In the genomic region with DNA sequence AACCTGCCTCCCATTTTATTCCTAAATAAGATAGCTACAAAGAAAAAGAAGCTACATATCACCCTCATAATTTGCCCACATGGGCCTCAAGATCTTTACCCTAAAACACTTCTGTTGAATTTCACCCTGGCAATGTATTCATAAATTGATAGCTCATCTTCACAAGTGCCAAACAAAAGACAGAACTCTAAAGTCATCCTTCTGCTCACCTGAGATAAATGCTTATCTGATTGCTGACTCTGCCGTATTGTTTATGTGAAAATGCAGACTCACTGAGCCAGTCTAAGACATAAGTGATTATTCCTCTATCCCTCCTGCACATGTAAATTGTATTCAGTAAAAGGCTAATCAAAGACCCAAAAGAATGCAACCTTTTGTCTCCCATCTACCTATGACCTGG, we compare ENCODE assay signal across 2 cellular contexts.
TF ChIP-seq lines count a peak whose summit lies in the region.

No MANE protein-coding gene starts in this region.

TF ChIP-seq in SK-N-SH, 30 proteins besides CTCF, POLR2A, EP300 and RAD21:
- no peak for TF ChIP-seq ELF1 (IDR thresholded peaks at IDR 0.05)
- TF ChIP-seq, protein P1, sequence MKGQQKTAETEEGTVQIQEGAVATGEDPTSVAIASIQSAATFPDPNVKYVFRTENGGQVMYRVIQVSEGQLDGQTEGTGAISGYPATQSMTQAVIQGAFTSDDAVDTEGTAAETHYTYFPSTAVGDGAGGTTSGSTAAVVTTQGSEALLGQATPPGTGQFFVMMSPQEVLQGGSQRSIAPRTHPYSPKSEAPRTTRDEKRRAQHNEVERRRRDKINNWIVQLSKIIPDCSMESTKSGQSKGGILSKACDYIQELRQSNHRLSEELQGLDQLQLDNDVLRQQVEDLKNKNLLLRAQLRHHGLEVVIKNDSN (IDR thresholded peaks at IDR 0.05; ENCODE audit: borderline replicate concordance, low read depth) = no peak
- no peak for TF ChIP-seq YY1 (IDR thresholded peaks at IDR 0.05; ENCODE audit: low read depth)
- TF ChIP-seq, protein P2, sequence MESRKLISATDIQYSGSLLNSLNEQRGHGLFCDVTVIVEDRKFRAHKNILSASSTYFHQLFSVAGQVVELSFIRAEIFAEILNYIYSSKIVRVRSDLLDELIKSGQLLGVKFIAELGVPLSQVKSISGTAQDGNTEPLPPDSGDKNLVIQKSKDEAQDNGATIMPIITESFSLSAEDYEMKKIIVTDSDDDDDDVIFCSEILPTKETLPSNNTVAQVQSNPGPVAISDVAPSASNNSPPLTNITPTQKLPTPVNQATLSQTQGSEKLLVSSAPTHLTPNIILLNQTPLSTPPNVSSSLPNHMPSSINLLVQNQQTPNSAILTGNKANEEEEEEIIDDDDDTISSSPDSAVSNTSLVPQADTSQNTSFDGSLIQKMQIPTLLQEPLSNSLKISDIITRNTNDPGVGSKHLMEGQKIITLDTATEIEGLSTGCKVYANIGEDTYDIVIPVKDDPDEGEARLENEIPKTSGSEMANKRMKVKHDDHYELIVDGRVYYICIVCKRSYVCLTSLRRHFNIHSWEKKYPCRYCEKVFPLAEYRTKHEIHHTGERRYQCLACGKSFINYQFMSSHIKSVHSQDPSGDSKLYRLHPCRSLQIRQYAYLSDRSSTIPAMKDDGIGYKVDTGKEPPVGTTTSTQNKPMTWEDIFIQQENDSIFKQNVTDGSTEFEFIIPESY (IDR thresholded peaks at IDR 0.05; ENCODE audit: borderline replicate concordance, low read depth) = no peak
- TF ChIP-seq, protein P3, sequence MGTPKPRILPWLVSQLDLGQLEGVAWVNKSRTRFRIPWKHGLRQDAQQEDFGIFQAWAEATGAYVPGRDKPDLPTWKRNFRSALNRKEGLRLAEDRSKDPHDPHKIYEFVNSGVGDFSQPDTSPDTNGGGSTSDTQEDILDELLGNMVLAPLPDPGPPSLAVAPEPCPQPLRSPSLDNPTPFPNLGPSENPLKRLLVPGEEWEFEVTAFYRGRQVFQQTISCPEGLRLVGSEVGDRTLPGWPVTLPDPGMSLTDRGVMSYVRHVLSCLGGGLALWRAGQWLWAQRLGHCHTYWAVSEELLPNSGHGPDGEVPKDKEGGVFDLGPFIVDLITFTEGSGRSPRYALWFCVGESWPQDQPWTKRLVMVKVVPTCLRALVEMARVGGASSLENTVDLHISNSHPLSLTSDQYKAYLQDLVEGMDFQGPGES (IDR thresholded peaks at IDR 0.05; ENCODE audit: low read depth, low read length) = no peak
- no peak for TF ChIP-seq RFX5 (IDR thresholded peaks at IDR 0.05; ENCODE audit: low read length)
- no peak for TF ChIP-seq CHD2 (IDR thresholded peaks at IDR 0.05; ENCODE audit: low read length, partially characterized antibody)
- TF ChIP-seq RCOR1 (IDR thresholded peaks at IDR 0.05; ENCODE audit: low read length) = no peak
- TF ChIP-seq FOXM1 (IDR thresholded peaks at IDR 0.05; ENCODE audit: low read depth) = no peak
- TF ChIP-seq JUND (IDR thresholded peaks at IDR 0.05) = no peak
- no peak for TF ChIP-seq RXRA (IDR thresholded peaks at IDR 0.05; ENCODE audit: borderline replicate concordance, low read depth)
- TF ChIP-seq POLR2AphosphoS5 (IDR thresholded peaks at IDR 0.05; ENCODE audit: low read depth, low read length) = no peak
- TF ChIP-seq, protein P4, sequence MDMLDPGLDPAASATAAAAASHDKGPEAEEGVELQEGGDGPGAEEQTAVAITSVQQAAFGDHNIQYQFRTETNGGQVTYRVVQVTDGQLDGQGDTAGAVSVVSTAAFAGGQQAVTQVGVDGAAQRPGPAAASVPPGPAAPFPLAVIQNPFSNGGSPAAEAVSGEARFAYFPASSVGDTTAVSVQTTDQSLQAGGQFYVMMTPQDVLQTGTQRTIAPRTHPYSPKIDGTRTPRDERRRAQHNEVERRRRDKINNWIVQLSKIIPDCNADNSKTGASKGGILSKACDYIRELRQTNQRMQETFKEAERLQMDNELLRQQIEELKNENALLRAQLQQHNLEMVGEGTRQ (IDR thresholded peaks at IDR 0.05; ENCODE audit: borderline replicate concordance, low read depth, low read length) = no peak
- no peak for TF ChIP-seq GABPA (IDR thresholded peaks at IDR 0.05; ENCODE audit: low read depth)
- TF ChIP-seq SIN3A (IDR thresholded peaks at IDR 0.05; ENCODE audit: borderline replicate concordance, low read depth, low read length) = no peak
- TF ChIP-seq GATA2 (CRISPR knock-in tag; IDR thresholded peaks at IDR 0.05) = no peak
TF ChIP-seq in SK-N-SH: peak in this region for 0.

TF ChIP-seq in SK-N-SH treated with all-trans-retinoic acid at 6 μM for 48 hours, 23 proteins besides CTCF, POLR2A, EP300 and RAD21:
- no peak for TF ChIP-seq ZNF565 (CRISPR knock-in tag; conservative IDR thresholded peaks at IDR 0.05; ENCODE audit: low read depth)
- TF ChIP-seq ZC3H10 (CRISPR knock-in tag; IDR thresholded peaks at IDR 0.05) = no peak
- TF ChIP-seq PPARA (CRISPR knock-in tag; IDR thresholded peaks at IDR 0.05; ENCODE audit: borderline replicate concordance) = no peak
- no peak for TF ChIP-seq ZFP30 (CRISPR knock-in tag; IDR thresholded peaks at IDR 0.05)
- TF ChIP-seq CSDC2 (CRISPR knock-in tag; IDR thresholded peaks at IDR 0.05) = no peak
- TF ChIP-seq ISL1 (CRISPR knock-in tag; IDR thresholded peaks at IDR 0.05) = no peak
- no peak for TF ChIP-seq SNAI2 (CRISPR knock-in tag; IDR thresholded peaks at IDR 0.05)
